Comparison of ENCODE assay signal across 2 cellular contexts in the genomic region with DNA sequence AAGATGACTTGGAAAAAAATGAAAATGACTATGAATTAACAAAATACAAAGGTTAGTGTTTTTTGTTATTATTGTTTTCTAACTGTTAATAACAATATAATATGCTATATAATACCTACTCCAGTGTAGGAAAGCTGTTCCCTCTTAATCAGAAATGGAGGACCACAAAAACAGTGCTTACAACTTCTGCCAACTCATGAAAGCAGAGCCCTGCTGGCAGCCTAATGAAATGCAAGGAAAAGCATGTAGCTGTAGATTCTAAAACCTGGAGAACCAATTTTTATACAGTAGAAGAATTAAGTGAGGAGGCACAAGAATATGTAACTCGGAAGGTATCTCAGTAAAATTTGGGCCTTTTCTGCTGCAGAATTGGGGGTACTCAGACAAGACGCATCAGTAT.
TF ChIP-seq lines count a peak whose summit lies in the region.

No MANE protein-coding gene starts in this region.

TF ChIP-seq in IMR-90, 13 proteins besides CTCF, POLR2A, EP300 and RAD21:
- TF ChIP-seq CEBPB (IDR thresholded peaks at IDR 0.05; ENCODE audit: low read depth, low read length): no peak
- TF ChIP-seq CHD1 (IDR thresholded peaks at IDR 0.05; ENCODE audit: low read depth, low read length): no peak
- TF ChIP-seq MXI1 (IDR thresholded peaks at IDR 0.05; ENCODE audit: borderline replicate concordance, low read depth, low read length): no peak

TF ChIP-seq in liver, 16 proteins besides CTCF, POLR2A, EP300 and RAD21 (continued from another document):
- TF ChIP-seq NR2F2 (IDR thresholded peaks at IDR 0.05) (no peak), GABPA (IDR thresholded peaks at IDR 0.05 in 1 of 2, conservative IDR thresholded peaks at IDR 0.05 in 1 of 2) (no peak), YY1 (IDR thresholded peaks at IDR 0.05) (no peak), TAF1 (conservative IDR thresholded peaks at IDR 0.05) (no peak), HNF4A (conservative IDR thresholded peaks at IDR 0.05) (no peak)
- TF ChIP-seq, protein P1, sequence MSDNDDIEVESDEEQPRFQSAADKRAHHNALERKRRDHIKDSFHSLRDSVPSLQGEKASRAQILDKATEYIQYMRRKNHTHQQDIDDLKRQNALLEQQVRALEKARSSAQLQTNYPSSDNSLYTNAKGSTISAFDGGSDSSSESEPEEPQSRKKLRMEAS (IDR thresholded peaks at IDR 0.05): no peak
